22 cellular contexts compared by ENCODE assay signal in genomic region chr12:20452496-20452895, GRCh38.
DNase-seq lines count a peak whose midpoint lies in the region; ATAC-seq, FAIRE-seq and TF ChIP-seq lines count a peak whose summit lies in the region.
"Had no signal": no experiment of that assay in that cellular context is flagged by ENCODE, and none has a peak within 500 bp of the region (broad histone marks: within the 10 kb centered on the region; RNA-seq: fewer than 3 reads in every experiment).

No MANE protein-coding gene starts in this region.

- H3K4me3 ChIP-seq in SK-N-SH (ENCODE audit: low read depth in 2 of 2, low read length in 1 of 2), result no peak overlapping the region
- no peak overlapping the region for H3K4me3 ChIP-seq in A549
- no peak overlapping the region for H3K4me3 ChIP-seq in SJSA1
- H3K4me3 ChIP-seq in hepatocyte, result no peak overlapping the region
- H3K4me3 ChIP-seq: GM23248, HAP-1 had no signal

- WGBS in SK-N-SH (ENCODE audit: low lambda C conversion rate), result 92% methylated on average over 4 of the region's 4 CpGs
- WGBS in A549 (ENCODE audit: missing lambda C conversion rate), result 75% methylated on average over 4 of the region's 4 CpGs
- WGBS in hepatocyte (ENCODE audit: low lambda C conversion rate, missing lambda C conversion rate), result 64% methylated on average over 4 of the region's 4 CpGs

- H3K9me3 ChIP-seq in SK-N-SH, result no peaks in the 10 kb centered on the region
- H3K9me3 ChIP-seq in A549, result no peaks in the 10 kb centered on the region
- H3K9me3 ChIP-seq in SJSA1 (replicated peaks), result no peaks in the 10 kb centered on the region; the same call in 1 of the 2 replicates
- no peaks in the 10 kb centered on the region for H3K9me3 ChIP-seq in hepatocyte (ENCODE audit: low read depth)
- H3K9me3 ChIP-seq: BE2C, Caco-2, HAP-1 had no signal

- TF ChIP-seq CTCF in SK-N-SH (IDR thresholded peaks at IDR 0.05), result no peak
- no peak for TF ChIP-seq CTCF in A549 (IDR thresholded peaks at IDR 0.05)
- TF ChIP-seq CTCF in hepatocyte (IDR thresholded peaks at IDR 0.05; ENCODE audit: poor library complexity), result no peak

- peak overlapping the region in 1 of 2 experiments; percentile 84; a peak in 2 of 4 replicates for H3K27ac ChIP-seq in SK-N-SH (ENCODE audit: low read depth in 2 of 2, low read length in 1 of 2)
- H3K27ac ChIP-seq in A549, result peak overlapping the region; percentile 38 to 47; a peak in 4 of 6 replicates
- H3K27ac ChIP-seq in SJSA1, result peak overlapping the region; percentile 39
- H3K27ac ChIP-seq in hepatocyte, result peak overlapping the region; percentile 35
- no peak overlapping the region for H3K27ac ChIP-seq in substantia nigra (ENCODE audit: low read depth, low read length, poor library complexity, severe bottlenecking)
- H3K27ac ChIP-seq: 22Rv1, GM23248, HL-60 had no signal

- H3K4me1 ChIP-seq in SK-N-SH (ENCODE audit: control insufficient read depth in 1 of 2, insufficient read depth in 2 of 2, low read depth in 1 of 2, low read length in 1 of 2) (peaks cover 6 to 7% of the 10 kb centered on the region in 2 experiments), A549 (peaks cover 30% of the 10 kb centered on the region), SJSA1 (replicated peaks) (peaks cover 35% of the 10 kb centered on the region), hepatocyte (ENCODE audit: insufficient read depth) (peaks cover 11% of the 10 kb centered on the region)
- H3K4me1 ChIP-seq: BE2C, Caco-2 had no signal

- no peak for DNase-seq in SK-N-SH
- no peak for DNase-seq in A549 (ENCODE audit: low read depth in 1 of 2, low spot score in 1 of 2)
- DNase-seq in SJSA1 (ENCODE audit: low read depth in 1 of 2, low spot score in 2 of 2), result no peak
- DNase-seq in hepatocyte (ENCODE audit: low spot score), result no peak
- no peak for DNase-seq in activated naive CD4-positive, alpha-beta T cell (lab: John Stamatoyannopoulos, UW)
- no peak for DNase-seq in substantia nigra (lab: John Stamatoyannopoulos, UW)
- no peak for DNase-seq in activated naive CD4-positive, alpha-beta T cell treated with anti-CD3 and anti-CD28 coated beads, Interleukin-2, amount 10 ng/mL, durations not matched to agents 7 days and 5 days
- DNase-seq: ACHN; BE2C; C1 segment of cervical spinal cord; Caco-2; CD4-positive, CD25-positive, alpha-beta regulatory T cell had no signal

- CTCF ChIA-PET in SK-N-SH (lab: Yijun Ruan, JAX) (no interaction called here), A549 (lab: Yijun Ruan, JAX) (no interaction called here)
- CTCF ChIA-PET in activated naive CD4-positive, alpha-beta T cell treated with anti-CD3 and anti-CD28 coated beads, Interleukin-2, amount 10 ng/mL, durations not matched to agents 7 days and 5 days (lab: Charles Lee), result no interaction called here

- no peak overlapping the region for H3K27ac Mint-ChIP-seq in activated naive CD4-positive, alpha-beta T cell treated with anti-CD3 and anti-CD28 coated beads, Interleukin-2, amount 10 ng/mL, durations not matched to agents 7 days and 5 days
- H3K27ac Mint-ChIP-seq: CD4-positive, CD25-positive, alpha-beta regulatory T cell; IgD-negative memory B cell had no signal

- peaks cover 21% of the 10 kb centered on the region for H3F3A ChIP-seq in SK-N-SH (replicated peaks; ENCODE audit: insufficient read depth)

- no peaks in the 10 kb centered on the region for H3K27me3 ChIP-seq in SK-N-SH (ENCODE audit: insufficient read depth)
- H3K27me3 ChIP-seq in SJSA1 (replicated peaks), result no peaks in the 10 kb centered on the region
- no peaks in the 10 kb centered on the region for H3K27me3 ChIP-seq in hepatocyte
- H3K27me3 ChIP-seq: BE2C had no signal

- H3K4me1 Mint-ChIP-seq in activated naive CD4-positive, alpha-beta T cell treated with anti-CD3 and anti-CD28 coated beads, Interleukin-2, amount 10 ng/mL, durations not matched to agents 7 days and 5 days, result no peaks in the 10 kb centered on the region
- H3K4me1 Mint-ChIP-seq: CD4-positive, CD25-positive, alpha-beta regulatory T cell; IgD-negative memory B cell had no signal

- TF ChIP-seq POLR2A in A549 (IDR thresholded peaks at IDR 0.05; ENCODE audit: low read length), result no peak

- no peak for ATAC-seq in SK-N-SH treated with all-trans-retinoic acid at 6 μM for 48 hours
- ATAC-seq in A549, result no peak

- H3K27me3 Mint-ChIP-seq in activated naive CD4-positive, alpha-beta T cell treated with anti-CD3 and anti-CD28 coated beads, Interleukin-2, amount 10 ng/mL, durations not matched to agents 7 days and 5 days, result no peaks in the 10 kb centered on the region
- H3K27me3 Mint-ChIP-seq: CD4-positive, CD25-positive, alpha-beta regulatory T cell; IgD-negative memory B cell had no signal

- POLR2A ChIA-PET in SK-N-SH (lab: Yijun Ruan, JAX) (no interaction called here), A549 (lab: Yijun Ruan, JAX) (no interaction called here)

- no peak overlapping the region for H3K9ac ChIP-seq in SK-N-SH
- H3K9ac ChIP-seq: GM23248 had no signal

- H3K9me2 ChIP-seq in SK-N-SH, result no peaks in the 10 kb centered on the region
- no peaks in the 10 kb centered on the region for H3K9me2 ChIP-seq in hepatocyte (replicated peaks; ENCODE audit: insufficient read depth)

- H3K36me3 ChIP-seq in SK-N-SH (replicated peaks in 1 of 2; ENCODE audit: control insufficient read depth in 1 of 2, insufficient read depth in 2 of 2, low read length in 1 of 2), result no peaks in the 10 kb centered on the region
- H3K36me3 ChIP-seq in SJSA1, result no peaks in the 10 kb centered on the region
- H3K36me3 ChIP-seq in hepatocyte (replicated peaks; ENCODE audit: insufficient read depth, low read depth), result no peaks in the 10 kb centered on the region
- H3K36me3 ChIP-seq: BE2C, HAP-1 had no signal

- H3K4me2 ChIP-seq in SK-N-SH, result peak overlapping the region; percentile 23; the same call in 1 of the 2 replicates
- peak overlapping the region; percentile 24 for H3K4me2 ChIP-seq in A549
- H3K4me2 ChIP-seq in hepatocyte, result peak overlapping the region; percentile 34

- H2AFZ ChIP-seq in SK-N-SH (ENCODE audit: low read depth) (no peak overlapping the region), hepatocyte (no peak overlapping the region)
- H2AFZ ChIP-seq: GM23248 had no signal

- peaks cover 2% of the 10 kb centered on the region for H3K9me3 Mint-ChIP-seq in activated naive CD4-positive, alpha-beta T cell treated with anti-CD3 and anti-CD28 coated beads, Interleukin-2, amount 10 ng/mL, durations not matched to agents 7 days and 5 days

- H3K79me2 ChIP-seq in SK-N-SH (ENCODE audit: insufficient read depth), result peaks cover 35% of the 10 kb centered on the region
- H3K79me2 ChIP-seq in hepatocyte, result peaks cover 40% of the 10 kb centered on the region

- no peaks in the 10 kb centered on the region for H4K20me1 ChIP-seq in SK-N-SH (ENCODE audit: insufficient read depth)
- no peaks in the 10 kb centered on the region for H4K20me1 ChIP-seq in hepatocyte (ENCODE audit: insufficient read depth, poor library complexity, severe bottlenecking)

- no peak for FAIRE-seq in A549 (lab: Jason Lieb, UNC)
- FAIRE-seq: D721Med, G401.6, GM12892, GM18507 had no signal

- no peaks in the 10 kb centered on the region for H3K36me3 Mint-ChIP-seq in activated naive CD4-positive, alpha-beta T cell treated with anti-CD3 and anti-CD28 coated beads, Interleukin-2, amount 10 ng/mL, durations not matched to agents 7 days and 5 days
- H3K36me3 Mint-ChIP-seq: CD4-positive, CD25-positive, alpha-beta regulatory T cell; IgD-negative memory B cell had no signal

- no peak for TF ChIP-seq EP300 in SK-N-SH (IDR thresholded peaks at IDR 0.05; ENCODE audit: borderline replicate concordance in 1 of 2, low read depth in 1 of 2, low read length in 1 of 2)
- TF ChIP-seq EP300 in A549 (IDR thresholded peaks at IDR 0.05), result no peak

- TF ChIP-seq RAD21 in SK-N-SH (IDR thresholded peaks at IDR 0.05; ENCODE audit: low read length), result no peak
- TF ChIP-seq RAD21 in A549 (conservative IDR thresholded peaks at IDR 0.05 in 1 of 2, IDR thresholded peaks at IDR 0.05 in 1 of 2), result no peak

- H3K4me3 Mint-ChIP-seq in activated naive CD4-positive, alpha-beta T cell treated with anti-CD3 and anti-CD28 coated beads, Interleukin-2, amount 10 ng/mL, durations not matched to agents 7 days and 5 days, result no peak overlapping the region
- H3K4me3 Mint-ChIP-seq: CD4-positive, CD25-positive, alpha-beta regulatory T cell; IgD-negative memory B cell had no signal

TF ChIP-seq in SK-N-SH, 30 proteins besides CTCF, POLR2A, EP300 and RAD21:
- TF ChIP-seq NRF1 (IDR thresholded peaks at IDR 0.05; ENCODE audit: low read depth, low read length), result no peak
- TF ChIP-seq CHD2 (IDR thresholded peaks at IDR 0.05; ENCODE audit: low read length, partially characterized antibody), result no peak
- no peak for TF ChIP-seq USF1 (IDR thresholded peaks at IDR 0.05; ENCODE audit: borderline replicate concordance, low read depth)
- no peak for TF ChIP-seq FOXJ3 (CRISPR knock-in tag; IDR thresholded peaks at IDR 0.05)

TF ChIP-seq in SK-N-SH treated with all-trans-retinoic acid at 6 μM for 48 hours, 23 proteins besides CTCF, POLR2A, EP300 and RAD21 (continues in another document):
- TF ChIP-seq TOX (CRISPR knock-in tag; IDR thresholded peaks at IDR 0.05; ENCODE audit: borderline replicate concordance), result no peak
- no peak for TF ChIP-seq CSRNP3 (CRISPR knock-in tag; IDR thresholded peaks at IDR 0.05)
- TF ChIP-seq ZFP3 (CRISPR knock-in tag; IDR thresholded peaks at IDR 0.05), result no peak

TF ChIP-seq in A549, 52 proteins besides CTCF, POLR2A, EP300 and RAD21:
- no peak for TF ChIP-seq ZSCAN20 (CRISPR knock-in tag; IDR thresholded peaks at IDR 0.05)
- TF ChIP-seq RARB (CRISPR knock-in tag; IDR thresholded peaks at IDR 0.05), result no peak
- peak; percentile 12 to 53; a peak in 3 of 4 replicates for TF ChIP-seq CEBPB (IDR thresholded peaks at IDR 0.05)
- no peak for TF ChIP-seq SREBF2 (IDR thresholded peaks at IDR 0.05)
